Comparison of ENCODE assay signal across 12 cellular contexts in the genomic region with DNA sequence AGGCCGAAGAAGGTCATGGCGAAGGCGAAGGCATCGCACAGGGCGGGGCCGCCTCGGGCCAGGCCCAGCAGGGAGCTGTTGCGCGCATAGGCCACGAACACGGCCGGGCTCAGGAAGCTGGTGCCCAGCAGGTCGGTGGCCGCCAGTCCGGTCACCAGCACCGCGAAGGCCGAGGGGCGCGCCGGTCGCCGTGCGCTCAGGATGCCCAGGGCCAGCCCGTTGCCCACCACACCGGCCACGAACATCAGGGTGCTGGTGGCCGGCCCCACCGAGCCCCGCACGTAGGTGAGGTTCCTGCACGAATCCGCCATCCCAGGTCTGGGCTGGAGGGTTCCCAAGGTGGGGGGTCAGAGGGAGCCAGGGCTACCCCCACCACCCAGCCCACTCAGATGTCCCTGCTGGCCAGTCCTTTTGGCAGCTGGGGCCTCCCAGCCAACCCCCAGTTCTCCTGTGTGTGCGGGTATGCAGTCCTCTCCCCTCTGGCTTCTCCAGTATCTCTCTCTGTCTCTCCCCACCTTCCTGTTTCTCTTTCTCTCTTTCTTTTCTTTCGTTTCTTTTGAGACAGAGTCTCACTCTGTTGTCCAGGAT. TPM values are rescaled to one million over a fixed set of nuclear protein-coding genes. Genes with fewer than 3 reads are reported as not detected.
DNase-seq lines count a peak whose midpoint lies in the region; ATAC-seq and TF ChIP-seq lines count a peak whose summit lies in the region.
"Had no signal": no experiment of that assay in that cellular context is flagged by ENCODE, and none has a peak within 500 bp of the region (broad histone marks: within the 10 kb centered on the region; RNA-seq: fewer than 3 reads in every experiment).

No MANE protein-coding gene starts in this region.

- no peak overlapping the region for H3K4me3 ChIP-seq in RWPE2 (ENCODE audit: severe bottlenecking)

- H3K9me3 Mint-ChIP-seq in T-helper 2 cell treated with Interferon-gamma antibody and Interleukin-4, amounts not matched to agents 5 μg/mL and 100 μg/mL, for 36 hours = no peaks in the 10 kb centered on the region
- peaks cover 3% of the 10 kb centered on the region for H3K9me3 Mint-ChIP-seq in glutamatergic neuron (ENCODE audit: unreplicated experiment)
- no peaks in the 10 kb centered on the region for H3K9me3 Mint-ChIP-seq in stimulated activated naive CD8-positive, alpha-beta T cell treated with anti-CD3 and anti-CD28 coated beads, Interleukin-15, amount 100 ng/mL, for 72 hours

- no peaks in the 10 kb centered on the region for H3K9me3 ChIP-seq in RWPE2 (ENCODE audit: severe bottlenecking)

- peaks cover 8% of the 10 kb centered on the region for H3K36me3 Mint-ChIP-seq in T-helper 2 cell treated with Interferon-gamma antibody and Interleukin-4, amounts not matched to agents 5 μg/mL and 100 μg/mL, for 36 hours (ENCODE audit: low read depth)
- H3K36me3 Mint-ChIP-seq in glutamatergic neuron (ENCODE audit: unreplicated experiment) = no peaks in the 10 kb centered on the region

- H3K27ac ChIP-seq in RWPE2 (ENCODE audit: poor library complexity, severe bottlenecking) = no peak overlapping the region
- H3K27ac ChIP-seq: epithelial cell of prostate, parathyroid adenoma had no signal

- TF ChIP-seq CTCF in RWPE2 (IDR thresholded peaks at IDR 0.05; ENCODE audit: poor library complexity, severe bottlenecking) (no peak), glutamatergic neuron (IDR thresholded peaks at IDR 0.05; ENCODE audit: partially characterized antibody, unreplicated experiment) (no peak)

- no peaks in the 10 kb centered on the region for H3K27me3 ChIP-seq in RWPE2 (ENCODE audit: insufficient read depth, poor library complexity, severe bottlenecking)

- peak overlapping the region; percentile 84 for H3K4me3 Mint-ChIP-seq in T-helper 2 cell treated with Interferon-gamma antibody and Interleukin-4, amounts not matched to agents 5 μg/mL and 100 μg/mL, for 36 hours
- H3K4me3 Mint-ChIP-seq in glutamatergic neuron (ENCODE audit: unreplicated experiment) = peak overlapping the region; percentile 52
- peak overlapping the region; percentile 89 to 91 for H3K4me3 Mint-ChIP-seq in stimulated activated naive CD8-positive, alpha-beta T cell treated with anti-CD3 and anti-CD28 coated beads, Interleukin-15, amount 100 ng/mL, for 72 hours

- peak overlapping the region; percentile 87 for H3K27ac Mint-ChIP-seq in T-helper 2 cell treated with Interferon-gamma antibody and Interleukin-4, amounts not matched to agents 5 μg/mL and 100 μg/mL, for 36 hours
- no peak overlapping the region for H3K27ac Mint-ChIP-seq in glutamatergic neuron (ENCODE audit: unreplicated experiment)
- peak overlapping the region in 1 of 2 donors; percentile 96 for H3K27ac Mint-ChIP-seq in stimulated activated naive CD8-positive, alpha-beta T cell treated with anti-CD3 and anti-CD28 coated beads, Interleukin-15, amount 100 ng/mL, for 72 hours

- H3K4me1 ChIP-seq in RWPE2 (ENCODE audit: insufficient read depth, poor library complexity, severe bottlenecking) = peaks cover 7% of the 10 kb centered on the region
- H3K4me1 ChIP-seq: parathyroid adenoma had no signal

- H3K36me3 ChIP-seq in RWPE2 (ENCODE audit: low read depth) = no peaks in the 10 kb centered on the region

- no peak for DNase-seq in T-helper 2 cell treated with Interferon-gamma antibody and Interleukin-4, amounts not matched to agents 5 μg/mL and 100 μg/mL, for 36 hours (ENCODE audit: low spot score)
- no peak for DNase-seq in T-helper 2 cell
- DNase-seq in RWPE2 (ENCODE audit: low spot score) = peak; percentile 47
- no peak for DNase-seq in glutamatergic neuron
- DNase-seq in stimulated activated naive CD8-positive, alpha-beta T cell treated with anti-CD3 and anti-CD28 coated beads, Interleukin-15, amount 100 ng/mL, for 72 hours = no peak
- DNase-seq in SHP77 (lab: John Stamatoyannopoulos, UW) = no peak
- DNase-seq in AG08395 (ENCODE audit: low spot score) = no peak
- DNase-seq: NCI-H1417, PC-3 had no signal

- H3K27me3 Mint-ChIP-seq in T-helper 2 cell treated with Interferon-gamma antibody and Interleukin-4, amounts not matched to agents 5 μg/mL and 100 μg/mL, for 36 hours (ENCODE audit: low read depth) = no peaks in the 10 kb centered on the region
- H3K27me3 Mint-ChIP-seq in glutamatergic neuron (ENCODE audit: unreplicated experiment) = peaks cover 2% of the 10 kb centered on the region
- no peaks in the 10 kb centered on the region for H3K27me3 Mint-ChIP-seq in stimulated activated naive CD8-positive, alpha-beta T cell treated with anti-CD3 and anti-CD28 coated beads, Interleukin-15, amount 100 ng/mL, for 72 hours

- ATAC-seq in RWPE2 (ENCODE audit: low read depth) (no peak), HG02884 (IDR thresholded peaks at IDR 0.05; ENCODE audit: unreplicated experiment) (no peak)
- no peak for ATAC-seq in stimulated activated naive CD8-positive, alpha-beta T cell treated with anti-CD3 and anti-CD28 coated beads, Interleukin-15, amount 100 ng/mL, for 72 hours
- ATAC-seq: PC-3 had no signal

- peaks cover 46% of the 10 kb centered on the region for H3K4me1 Mint-ChIP-seq in T-helper 2 cell treated with Interferon-gamma antibody and Interleukin-4, amounts not matched to agents 5 μg/mL and 100 μg/mL, for 36 hours (ENCODE audit: low read depth)
- H3K4me1 Mint-ChIP-seq in glutamatergic neuron (ENCODE audit: low read depth, unreplicated experiment) = peaks cover 19% of the 10 kb centered on the region
- H3K4me1 Mint-ChIP-seq in stimulated activated naive CD8-positive, alpha-beta T cell treated with anti-CD3 and anti-CD28 coated beads, Interleukin-15, amount 100 ng/mL, for 72 hours = peaks cover 91% of the 10 kb centered on the region

RNA-seq across cellular contexts. Expression of a gene that starts 0.9 kb away (rescaled TPM):
- total RNA-seq in glutamatergic neuron (ENCODE audit: unreplicated experiment) = 0.27 TPM
- total RNA-seq: PC-3 had no signal

RNA-seq across cellular contexts. Expression of a gene that starts 12.0 kb away (rescaled TPM):
- 54.6 TPM for total RNA-seq in glutamatergic neuron (ENCODE audit: unreplicated experiment)
- total RNA-seq: PC-3 had no signal

RNA-seq across cellular contexts. Expression of a gene that starts 22.9 kb away (rescaled TPM):
- total RNA-seq in glutamatergic neuron (ENCODE audit: unreplicated experiment) = 845 TPM

RNA-seq across cellular contexts. Expression of a gene that starts 37.0 kb away (rescaled TPM):
- total RNA-seq in glutamatergic neuron (ENCODE audit: unreplicated experiment) = 55.1 TPM
